Comparison of ENCODE assay signal across 32 cellular contexts in the genomic region with DNA sequence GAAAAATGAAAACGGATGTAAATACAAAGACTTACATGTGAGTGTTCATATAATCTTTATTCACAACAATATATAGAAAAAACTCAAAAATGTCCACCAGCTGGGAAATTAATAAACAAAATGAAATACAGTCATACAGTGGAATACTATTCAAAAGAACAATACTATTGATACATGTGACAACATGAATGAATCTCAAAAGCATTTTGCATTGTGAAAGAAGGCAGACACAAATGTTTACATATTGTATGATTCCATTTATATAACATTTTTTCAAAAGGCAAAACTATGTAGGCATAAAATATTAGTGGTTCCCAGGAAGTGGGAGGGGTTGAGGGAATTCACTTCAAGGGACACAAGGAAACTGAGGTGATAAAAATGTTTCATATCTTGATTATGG.
"Had no signal": no experiment of that assay in that cellular context is flagged by ENCODE, and none has a peak within 500 bp of the region (broad histone marks: within the 10 kb centered on the region; RNA-seq: fewer than 3 reads in every experiment).

No MANE protein-coding gene starts in this region.

- DNase-seq: activated CD4-positive, alpha-beta memory T cell treated with anti-CD3 and anti-CD28 coated beads for 36 hours; activated CD4-positive, alpha-beta T cell treated with anti-CD3 and anti-CD28 coated beads for 36 hours; activated CD4-positive, alpha-beta T cell treated with anti-CD3 and anti-CD28 coated beads, Interleukin-2, amount 10 ng/mL, durations not matched to agents 24 days and 14 days; activated CD4-positive, CD25-positive, alpha-beta regulatory T cell; activated CD4-positive, CD25-positive, alpha-beta regulatory T cell treated with anti-CD3 and anti-CD28 coated beads, Interleukin-2, amount 50 U/mL, for 72 hours; activated CD8-positive, alpha-beta memory T cell treated with anti-CD3 and anti-CD28 coated beads, Interleukin-2, amount 50 U/mL, for 48 hours; activated gamma-delta T cell; activated naive CD4-positive, alpha-beta T cell; activated naive CD4-positive, alpha-beta T cell treated with anti-CD3 and anti-CD28 coated beads, Interleukin-2, amount 10 ng/mL, durations not matched to agents 7 days and 5 days; activated naive CD8-positive, alpha-beta T cell treated with anti-CD3 and anti-CD28 coated beads, Interleukin-2, amount 10 ng/mL, durations not matched to agents 7 days and 5 days; activated T-cell treated with anti-CD3 and anti-CD28 coated beads for 4 hours; activated T-cell treated with anti-CD3 and anti-CD28 coated beads, Interleukin-2, amount 50 U/mL, for 24 hours; activated T-cell treated with anti-CD3 and anti-CD28 coated beads, Interleukin-2, amount 50 U/mL, for 72 hours; amniotic stem cell; anterior cingulate cortex; brain microvascular endothelial cell; central memory CD4-positive, alpha-beta T cell; cerebellar nuclear complex; dorsolateral prefrontal cortex; effector memory CD4-positive, alpha-beta T cell; endodermal cell; erythroblast; foreskin fibroblast; gastrocnemius medialis; glutamatergic neuron; heart left ventricle; T-helper 2 cell had no signal

- H3K4me3 Mint-ChIP-seq: activated CD4-positive, alpha-beta memory T cell treated with anti-CD3 and anti-CD28 coated beads for 36 hours; activated CD4-positive, alpha-beta T cell treated with anti-CD3 and anti-CD28 coated beads for 36 hours; activated CD4-positive, alpha-beta T cell treated with anti-CD3 and anti-CD28 coated beads, Interleukin-2, amount 10 ng/mL, durations not matched to agents 24 days and 14 days; activated naive CD4-positive, alpha-beta T cell treated with anti-CD3 and anti-CD28 coated beads, Interleukin-2, amount 10 ng/mL, durations not matched to agents 7 days and 5 days; activated naive CD8-positive, alpha-beta T cell treated with anti-CD3 and anti-CD28 coated beads, Interleukin-2, amount 10 ng/mL, durations not matched to agents 7 days and 5 days; activated T-cell treated with anti-CD3 and anti-CD28 coated beads, Interleukin-2, amount 50 U/mL, for 24 hours; activated T-cell treated with anti-CD3 and anti-CD28 coated beads, Interleukin-2, amount 50 U/mL, for 72 hours; dendritic cell treated with granulocyte-macrophage colony-stimulating factor and Interleukin-4, amounts not matched to agents 40 ng/mL and 50 ng/mL, for 4 days; endodermal cell had no signal

- H3K9me3 ChIP-seq: esophagus muscularis mucosa, gastrocnemius medialis, heart left ventricle had no signal

- H3K27ac ChIP-seq: brain microvascular endothelial cell, cardiac muscle cell, coronary artery, dorsolateral prefrontal cortex, esophagus muscularis mucosa, gastrocnemius medialis, heart left ventricle had no signal

- H3K27me3 ChIP-seq: brain microvascular endothelial cell, cardiac muscle cell, dorsolateral prefrontal cortex, esophagus muscularis mucosa, gastrocnemius medialis, heart left ventricle had no signal

- H3K36me3 ChIP-seq: brain microvascular endothelial cell, cardiac muscle cell, esophagus muscularis mucosa, gastrocnemius medialis, heart left ventricle had no signal

- H3K4me1 Mint-ChIP-seq: activated CD4-positive, alpha-beta T cell treated with anti-CD3 and anti-CD28 coated beads, Interleukin-2, amount 10 ng/mL, durations not matched to agents 24 days and 14 days; activated naive CD4-positive, alpha-beta T cell treated with anti-CD3 and anti-CD28 coated beads, Interleukin-2, amount 10 ng/mL, durations not matched to agents 7 days and 5 days; activated naive CD8-positive, alpha-beta T cell treated with anti-CD3 and anti-CD28 coated beads, Interleukin-2, amount 10 ng/mL, durations not matched to agents 7 days and 5 days had no signal

- H3K36me3 Mint-ChIP-seq: activated CD4-positive, alpha-beta memory T cell treated with anti-CD3 and anti-CD28 coated beads for 36 hours; activated naive CD4-positive, alpha-beta T cell treated with anti-CD3 and anti-CD28 coated beads, Interleukin-2, amount 10 ng/mL, durations not matched to agents 7 days and 5 days; activated naive CD4-positive, alpha-beta T cell treated with anti-CD3 and anti-CD28 coated beads, Interleukin-2, amount 50 U/mL, for 72 hours; activated naive CD8-positive, alpha-beta T cell treated with anti-CD3 and anti-CD28 coated beads, Interleukin-2, amount 10 ng/mL, durations not matched to agents 7 days and 5 days had no signal

- H3K27ac Mint-ChIP-seq: activated CD4-positive, alpha-beta memory T cell treated with anti-CD3 and anti-CD28 coated beads for 36 hours; activated CD4-positive, alpha-beta T cell treated with anti-CD3 and anti-CD28 coated beads for 36 hours; activated CD4-positive, alpha-beta T cell treated with anti-CD3 and anti-CD28 coated beads, Interleukin-2, amount 10 ng/mL, durations not matched to agents 24 days and 14 days; activated naive CD4-positive, alpha-beta T cell treated with anti-CD3 and anti-CD28 coated beads, Interleukin-2, amount 10 ng/mL, durations not matched to agents 7 days and 5 days; activated naive CD4-positive, alpha-beta T cell treated with anti-CD3 and anti-CD28 coated beads, Interleukin-2, amount 50 U/mL, for 72 hours; activated naive CD8-positive, alpha-beta T cell treated with anti-CD3 and anti-CD28 coated beads, Interleukin-2, amount 10 ng/mL, durations not matched to agents 7 days and 5 days; activated T-cell treated with anti-CD3 and anti-CD28 coated beads, Interleukin-2, amount 50 U/mL, for 24 hours; activated T-cell treated with anti-CD3 and anti-CD28 coated beads, Interleukin-2, amount 50 U/mL, for 72 hours; dendritic cell treated with granulocyte-macrophage colony-stimulating factor and Interleukin-4, amounts not matched to agents 40 ng/mL and 50 ng/mL, for 4 days; endodermal cell had no signal

- H3K27me3 Mint-ChIP-seq: activated CD4-positive, alpha-beta memory T cell treated with anti-CD3 and anti-CD28 coated beads for 36 hours; activated CD4-positive, alpha-beta T cell treated with anti-CD3 and anti-CD28 coated beads for 36 hours; activated CD4-positive, alpha-beta T cell treated with anti-CD3 and anti-CD28 coated beads, Interleukin-2, amount 10 ng/mL, durations not matched to agents 24 days and 14 days; activated naive CD4-positive, alpha-beta T cell treated with anti-CD3 and anti-CD28 coated beads, Interleukin-2, amount 10 ng/mL, durations not matched to agents 7 days and 5 days; activated naive CD8-positive, alpha-beta T cell treated with anti-CD3 and anti-CD28 coated beads, Interleukin-2, amount 10 ng/mL, durations not matched to agents 7 days and 5 days; activated T-cell treated with anti-CD3 and anti-CD28 coated beads, Interleukin-2, amount 50 U/mL, for 24 hours; dendritic cell treated with granulocyte-macrophage colony-stimulating factor and Interleukin-4, amounts not matched to agents 40 ng/mL and 50 ng/mL, for 4 days had no signal

- H3K4me3 ChIP-seq: cardiac muscle cell, coronary artery, dorsolateral prefrontal cortex, esophagus muscularis mucosa, gastrocnemius medialis, heart left ventricle had no signal

- H3K4me1 ChIP-seq: esophagus muscularis mucosa, gastrocnemius medialis, heart left ventricle had no signal

- H3K9me3 Mint-ChIP-seq: activated CD4-positive, alpha-beta memory T cell treated with anti-CD3 and anti-CD28 coated beads for 36 hours; activated CD4-positive, alpha-beta T cell treated with anti-CD3 and anti-CD28 coated beads, Interleukin-2, amount 10 ng/mL, durations not matched to agents 24 days and 14 days; activated naive CD4-positive, alpha-beta T cell treated with anti-CD3 and anti-CD28 coated beads, Interleukin-2, amount 10 ng/mL, durations not matched to agents 7 days and 5 days; activated naive CD4-positive, alpha-beta T cell treated with anti-CD3 and anti-CD28 coated beads, Interleukin-2, amount 50 U/mL, for 72 hours; activated T-cell treated with anti-CD3 and anti-CD28 coated beads, Interleukin-2, amount 50 U/mL, for 72 hours; dendritic cell treated with granulocyte-macrophage colony-stimulating factor and Interleukin-4, amounts not matched to agents 40 ng/mL and 50 ng/mL, for 4 days; endodermal cell had no signal
